ENCODE assay signal across 8 cellular contexts in the genomic region with DNA sequence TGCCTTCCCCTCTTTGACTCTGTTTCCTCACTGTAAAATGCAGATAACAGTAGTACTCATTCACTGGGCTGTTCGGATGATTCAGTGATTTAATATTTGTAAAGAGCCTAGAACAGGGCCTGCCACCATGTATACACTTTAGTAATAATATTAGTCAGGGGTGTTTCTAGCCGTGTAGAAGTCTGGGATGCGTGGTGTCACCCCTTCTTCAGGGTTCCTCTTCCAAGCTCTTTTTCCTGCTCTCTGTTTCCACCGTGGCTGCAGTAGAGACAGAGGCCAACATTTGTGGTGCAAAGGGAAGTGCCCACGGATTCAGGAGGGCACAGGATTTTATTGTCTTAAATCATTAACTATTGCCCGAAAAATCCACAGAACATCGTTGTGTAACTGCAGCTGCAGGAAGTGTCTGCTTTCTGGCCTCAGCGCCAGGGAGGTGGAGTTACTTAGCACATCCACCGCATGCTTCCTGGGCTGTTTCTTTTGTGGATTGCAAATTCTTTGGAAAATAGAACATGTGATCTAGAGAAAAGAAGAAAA.
A peak's percentile ranks its signal among the peaks of the same experiment; 100 is the strongest.
DNase-seq lines count a peak whose midpoint lies in the region; ATAC-seq, FAIRE-seq and TF ChIP-seq lines count a peak whose summit lies in the region.

No MANE protein-coding gene starts in this region.

- no peak for TF ChIP-seq POLR2A in erythroblast (IDR thresholded peaks at IDR 0.05; ENCODE audit: low read length)

- H4K5ac ChIP-seq in mesendoderm (ENCODE audit: low read length): no peak overlapping the region

- no peak for ATAC-seq in GM19023 (IDR thresholded peaks at IDR 0.05; ENCODE audit: unreplicated experiment)

- no peak overlapping the region for H3K23ac ChIP-seq in mesendoderm (ENCODE audit: low read length)

- no peak overlapping the region for H2AK5ac ChIP-seq in mesendoderm (ENCODE audit: low read length)

- H3K4ac ChIP-seq in mesendoderm (ENCODE audit: low read depth, low read length): no peak overlapping the region

- no peak overlapping the region for H3K18ac ChIP-seq in mesendoderm (ENCODE audit: low read length)

- peak overlapping the region; percentile 51 for H3K56ac ChIP-seq in mesendoderm (ENCODE audit: low read length)

- peaks cover 21% of the 10 kb centered on the region for H3K79me1 ChIP-seq in mesendoderm (ENCODE audit: low read length)

- H4K20me1 ChIP-seq in DOHH2 (ENCODE audit: control insufficient read depth, insufficient read depth, low read depth, low read length): 0 out of 2 replicates have a peak, but pooled peaks cover 10% of the 10 kb centered on the region

- H2BK15ac ChIP-seq in mesendoderm (replicated peaks; ENCODE audit: low read depth): no peak overlapping the region

- H3K36me3 ChIP-seq in DOHH2 (ENCODE audit: control insufficient read depth, low read length): no peaks in the 10 kb centered on the region
- no peaks in the 10 kb centered on the region for H3K36me3 ChIP-seq in mesendoderm (ENCODE audit: control insufficient read depth, insufficient read depth, low read length)

- peak; percentile 75 for DNase-seq in NCI-H2081 treated with DMSO at 0.1 percent for 48 hours (lab: John Stamatoyannopoulos, UW)
- DNase-seq in choroid plexus epithelial cell (ENCODE audit: low read depth): peak; percentile 95
- peak; percentile 64 for DNase-seq in mesendoderm
- no peak for DNase-seq in amniotic stem cell (lab: John Stamatoyannopoulos, UW)
- no peak for DNase-seq in D721Med (ENCODE audit: insufficient read length, low spot score)
- DNase-seq in erythroblast (lab: John Stamatoyannopoulos, UW): no peak

- TF ChIP-seq CTCF in DOHH2 (IDR thresholded peaks at IDR 0.05; ENCODE audit: low read depth, low read length, poor library complexity, severe bottlenecking): no peak
- no peak for TF ChIP-seq CTCF in choroid plexus epithelial cell (conservative IDR thresholded peaks at IDR 0.05; ENCODE audit: low read depth, low read length)
- no peak for TF ChIP-seq CTCF in D721Med (IDR thresholded peaks at IDR 0.05; ENCODE audit: insufficient read depth, missing control alignments)

- no peak overlapping the region for H3K9ac ChIP-seq in mesendoderm (ENCODE audit: low read length)

- H4K8ac ChIP-seq in mesendoderm (ENCODE audit: low read depth, low read length): no peak overlapping the region

- H3F3A ChIP-seq in DOHH2 (ENCODE audit: control insufficient read depth, insufficient read depth): peaks cover 5% of the 10 kb centered on the region

- peaks cover 76% of the 10 kb centered on the region for H3K4me1 ChIP-seq in DOHH2 (ENCODE audit: control insufficient read depth, low read length)
- peaks cover 7% of the 10 kb centered on the region for H3K4me1 ChIP-seq in mesendoderm (ENCODE audit: control insufficient read depth, low read depth, low read length)

- H3K79me2 ChIP-seq in DOHH2 (ENCODE audit: control insufficient read depth, low read length): peaks cover 85% of the 10 kb centered on the region
- peaks cover 76% of the 10 kb centered on the region for H3K79me2 ChIP-seq in mesendoderm (ENCODE audit: control insufficient read depth, insufficient read depth, low read length)

- H2BK5ac ChIP-seq in mesendoderm (ENCODE audit: low read length): no peak overlapping the region

- no CpG with 5 or more reads among the region's 9 CpGs for WGBS in mesendoderm (ENCODE audit: extremely low coverage, insufficient coverage, low lambda C conversion rate)

- H3K9me2 ChIP-seq in DOHH2 (replicated peaks; ENCODE audit: control insufficient read depth, low read length): no peaks in the 10 kb centered on the region

- no peak overlapping the region for H2BK120ac ChIP-seq in mesendoderm (ENCODE audit: low read depth, low read length)

- H3K4me2 ChIP-seq in DOHH2 (ENCODE audit: low read length): peak overlapping the region; percentile 83
- no peak overlapping the region for H3K4me2 ChIP-seq in mesendoderm (ENCODE audit: low read length)

- H3K9me3 ChIP-seq in DOHH2 (ENCODE audit: control insufficient read depth, insufficient read depth, low read length): no peaks in the 10 kb centered on the region

- H3K4me3 ChIP-seq in DOHH2 (ENCODE audit: low read length): peak overlapping the region; percentile 61
- H3K4me3 ChIP-seq in choroid plexus epithelial cell (ENCODE audit: low read depth, low read length): peak overlapping the region; percentile 14
- H3K4me3 ChIP-seq in mesendoderm (ENCODE audit: low read length): no peak overlapping the region

- H3K27ac ChIP-seq in DOHH2 (ENCODE audit: low read depth, low read length) (no peak overlapping the region), mesendoderm (ENCODE audit: low read depth, low read length) (no peak overlapping the region)

- H3K27me3 ChIP-seq in DOHH2 (ENCODE audit: control insufficient read depth, low read length) (no peaks in the 10 kb centered on the region), mesendoderm (ENCODE audit: insufficient read depth, low read length, poor library complexity) (no peaks in the 10 kb centered on the region)

- FAIRE-seq in D721Med (lab: Jason Lieb, UNC): no peak

Comparison
In these comparisons a context has a peak if more than half of its experiments do, and no peak if none do; other contexts are left out.
1. DNase-seq: peak in NCI-H2081 treated with DMSO at 0.1 percent for 48 hours (single experiment), choroid plexus epithelial cell (single experiment) and mesendoderm (single experiment); none in amniotic stem cell (single experiment), D721Med (single experiment) and erythroblast (0 of 2).